ENCODE assay signal across 8 cellular contexts in genomic region chr14:23988610-23989363, GRCh38. TPM values are rescaled to one million over a fixed set of nuclear protein-coding genes. Genes with fewer than 3 reads are reported as not detected.
DNase-seq lines count a peak whose midpoint lies in the region; ATAC-seq and TF ChIP-seq lines count a peak whose summit lies in the region.
"Not testable (repeated sequence)": the region's sequence is repeated elsewhere in the genome, so short reads cannot be mapped to it uniquely, and the experiment has no call there.

Gene DHRS4L2, plus strand, starts transcription at chr14:23988929. Its CDS starts 19 bp downstream, at chr14:23988948.

- not testable (repeated sequence) for H3K4me1 Mint-ChIP-seq in Caco-2 (ENCODE audit: low read depth, unreplicated experiment)
- peaks cover 25% of the 10 kb centered on the region for H3K4me1 Mint-ChIP-seq in activated T-cell treated with anti-CD3 and anti-CD28 coated beads, Interleukin-2, amount 50 U/mL, for 24 hours (ENCODE audit: low read depth)

- POLR2A ChIA-PET in Caco-2 (lab: Charles Lee) = interaction anchor here (0.6 to 1.0 kb wide), 2 partner anchors 113 to 126 kb away, joined by 3 to 4 read pairs; partner anchors contain the start of genes DCAF11 and NRL
- POLR2A ChIA-PET in Panc1 (lab: Charles Lee) = interaction anchor here (0.5 kb wide), 1 partner anchor 669 kb away, joined by 5 read pairs; no protein-coding TSS in a partner anchor

- H3K9me3 Mint-ChIP-seq in Caco-2 (ENCODE audit: unreplicated experiment); activated T-cell treated with anti-CD3 and anti-CD28 coated beads, Interleukin-2, amount 50 U/mL, for 24 hours: not testable (repeated sequence)

- H3K4me3 Mint-ChIP-seq in Caco-2 (ENCODE audit: unreplicated experiment) = peak within 1 kb of the TSS; percentile 72
- peak within 1 kb of the TSS; percentile 84 for H3K4me3 Mint-ChIP-seq in activated T-cell treated with anti-CD3 and anti-CD28 coated beads, Interleukin-2, amount 50 U/mL, for 24 hours

- peak within 1 kb of the TSS; percentile 84 to 91 for H3K9ac ChIP-seq in mucosa of rectum (ENCODE audit: low read depth in 1 of 2, low read length in 2 of 2)

- H3K27ac Mint-ChIP-seq in Caco-2 (ENCODE audit: unreplicated experiment) = peak within 1 kb of the TSS; percentile 64
- peak within 1 kb of the TSS; percentile 80 for H3K27ac Mint-ChIP-seq in activated T-cell treated with anti-CD3 and anti-CD28 coated beads, Interleukin-2, amount 50 U/mL, for 24 hours

- ATAC-seq in GM19467 (IDR thresholded peaks at IDR 0.05; ENCODE audit: unreplicated experiment) = peak; percentile 84
- ATAC-seq in HG03469 (IDR thresholded peaks at IDR 0.05; ENCODE audit: unreplicated experiment) = peak; percentile 61
- ATAC-seq in Panc1 = peak; percentile 98

- H3K27ac ChIP-seq in Panc1 (ENCODE audit: low read length) = not testable (repeated sequence)
- H3K27ac ChIP-seq in mucosa of rectum (ENCODE audit: low read depth in 2 of 2, low read length in 2 of 2) = peak within 1 kb of the TSS; percentile 88 to 93

- TF ChIP-seq CTCF in Caco-2 (IDR thresholded peaks at IDR 0.05; ENCODE audit: insufficient read depth in 1 of 2, low read depth in 1 of 2, low read length in 1 of 2, severe bottlenecking in 1 of 2, unreplicated experiment in 1 of 2); Panc1 (IDR thresholded peaks at IDR 0.05): not testable (repeated sequence)

- peak within 1 kb of the TSS; percentile 39 for H3K4me3 ChIP-seq in Caco-2 (ENCODE audit: low read depth, low read length)
- H3K4me3 ChIP-seq in Panc1 (ENCODE audit: low read depth in 2 of 2, low read length in 2 of 2) = peak within 1 kb of the TSS; percentile 23 to 41
- H3K4me3 ChIP-seq in mucosa of rectum (ENCODE audit: low read length in 2 of 2) = peak within 1 kb of the TSS; percentile 66 to 75

- TF ChIP-seq POLR2A in erythroblast (IDR thresholded peaks at IDR 0.05; ENCODE audit: low read length) = peak; percentile 68

- H3K36me3 Mint-ChIP-seq in Caco-2 (ENCODE audit: insufficient read depth, unreplicated experiment); activated T-cell treated with anti-CD3 and anti-CD28 coated beads, Interleukin-2, amount 50 U/mL, for 24 hours (ENCODE audit: low read depth): not testable (repeated sequence)

- BruUV-seq in Caco-2 (replicated peaks; lab: Mats Ljungman, UMichigan); Panc1 (replicated peaks; lab: Mats Ljungman, UMichigan): not testable (repeated sequence)

- H3K9me3 ChIP-seq in Caco-2; Panc1 (ENCODE audit: control insufficient read depth, insufficient read depth, low read depth, low read length); mucosa of rectum (ENCODE audit: control insufficient read depth in 2 of 2, low read length in 2 of 2): not testable (repeated sequence)

- intact Hi-C loops in Caco-2 (cut with micrococcal nuclease; ENCODE audit: unreplicated experiment); Panc1 (cut with micrococcal nuclease; ENCODE audit: unreplicated experiment): not testable (repeated sequence)

- in situ Hi-C loops in Panc1 (cut with HindIII; ENCODE audit: low pct_unique_long_range_greater_than_20kb, low sequenced_read_pairs) = not testable (repeated sequence)

- peak; percentile 80 to 85 for DNase-seq in Caco-2
- DNase-seq in Panc1 (ENCODE audit: low read depth, low spot score) = not testable (repeated sequence)
- DNase-seq in activated T-cell treated with anti-CD3 and anti-CD28 coated beads, Interleukin-2, amount 50 U/mL, for 24 hours = peak; percentile 89
- DNase-seq in erythroblast (lab: John Stamatoyannopoulos, UW) = peak; percentile 89 to 90
- peak; percentile 49 for DNase-seq in stimulated activated CD8-positive, alpha-beta memory T cell treated with anti-CD3 and anti-CD28 coated beads, Interleukin-15, amount 100 ng/mL, for 24 hours (ENCODE audit: low read depth)

- CTCF ChIA-PET in Caco-2 (lab: Charles Lee); Panc1 (lab: Charles Lee): not testable (repeated sequence)

- not testable (repeated sequence) for H3K27me3 Mint-ChIP-seq in Caco-2 (ENCODE audit: insufficient read depth, unreplicated experiment); activated T-cell treated with anti-CD3 and anti-CD28 coated beads, Interleukin-2, amount 50 U/mL, for 24 hours

- not testable (repeated sequence) for H3K27me3 ChIP-seq in Caco-2 (replicated peaks; ENCODE audit: control insufficient read depth, insufficient read depth, low read length); Panc1 (ENCODE audit: control insufficient read depth, insufficient read depth, low read length); mucosa of rectum (ENCODE audit: control insufficient read depth in 2 of 2, insufficient read depth in 2 of 2, low read length in 2 of 2)

- H3K36me3 ChIP-seq in Caco-2 (ENCODE audit: control insufficient read depth, insufficient read depth, low read length); Panc1 (ENCODE audit: control insufficient read depth, insufficient read depth, low read length); mucosa of rectum (ENCODE audit: control insufficient read depth in 2 of 2, insufficient read depth in 2 of 2, low read length in 2 of 2): not testable (repeated sequence)

- not testable (repeated sequence) for H3K4me1 ChIP-seq in Caco-2; Panc1 (ENCODE audit: control insufficient read depth, insufficient read depth, low read length)
- H3K4me1 ChIP-seq in mucosa of rectum (ENCODE audit: control insufficient read depth in 2 of 2, insufficient read depth in 2 of 2, low read length in 2 of 2) = peaks cover 25% of the 10 kb centered on the region in 2 donors

RNA-seq across cellular contexts. Expression of gene DHRS4L2, which starts in this region (rescaled TPM):
- total RNA-seq in Caco-2 (2022) = 7.2 and 7.8 TPM in 2 replicates
- total RNA-seq in Panc1 (2021; ENCODE audit: unreplicated experiment) = 8.0 TPM
- 5.2 TPM for polyA plus RNA-seq in Panc1 (2012; ENCODE audit: insufficient read length)
